9 cellular contexts compared by ENCODE assay signal in the genomic region with DNA sequence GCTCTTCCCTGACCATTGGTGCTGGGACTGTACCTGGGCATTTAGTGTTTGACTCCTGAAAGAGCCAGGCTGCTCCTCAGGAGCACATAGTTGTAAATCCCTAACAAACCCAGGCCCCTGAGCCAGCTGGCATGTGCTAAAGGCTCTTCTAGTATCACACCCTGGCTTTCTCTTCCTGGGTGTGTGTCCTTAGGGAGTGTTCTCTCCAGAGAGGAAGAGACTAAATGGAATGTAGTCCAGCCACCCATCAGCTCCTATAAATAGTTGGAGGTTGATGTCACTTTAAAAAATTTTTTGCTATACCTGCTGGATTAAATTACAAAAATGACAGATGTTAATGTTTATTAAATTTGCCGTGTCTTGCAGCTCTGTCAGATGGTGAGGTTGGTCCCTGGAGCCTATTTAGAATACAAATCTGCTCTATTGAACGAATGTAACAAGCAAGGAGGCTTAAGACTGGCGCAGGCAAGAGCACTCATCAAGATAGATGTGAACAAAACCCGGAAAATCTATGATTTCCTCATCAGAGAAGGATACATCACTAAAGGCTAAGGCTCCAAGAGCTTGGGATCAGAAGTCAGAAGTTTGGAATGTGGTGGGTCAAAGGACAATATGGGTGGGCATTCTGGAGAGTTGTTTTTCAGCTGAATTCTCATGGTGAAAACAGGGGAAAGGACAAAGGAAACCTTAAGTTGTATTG. TPM values are rescaled to one million over a fixed set of nuclear protein-coding genes. Genes with fewer than 3 reads are reported as not detected.
DNase-seq lines count a peak whose midpoint lies in the region; ATAC-seq and TF ChIP-seq lines count a peak whose summit lies in the region.
"Had no signal": no experiment of that assay in that cellular context is flagged by ENCODE, and none has a peak within 500 bp of the region (broad histone marks: within the 10 kb centered on the region; RNA-seq: fewer than 3 reads in every experiment).

No MANE protein-coding gene starts in this region.

- H3K27me3 ChIP-seq in PC-3 (ENCODE audit: low read length) (no peaks in the 10 kb centered on the region), osteoblast (ENCODE audit: insufficient read depth, low read length) (no peaks in the 10 kb centered on the region)

- H4K20me1 ChIP-seq in PC-3 (ENCODE audit: low read length) (no peaks in the 10 kb centered on the region), osteoblast (ENCODE audit: insufficient read depth, low read length) (no peaks in the 10 kb centered on the region)

- peak overlapping the region; percentile 45 for H3K9ac ChIP-seq in PC-3 (ENCODE audit: low read length)

- intact Hi-C loops in PC-3 (cut with micrococcal nuclease) (no loop called here), head of caudate nucleus (cut with DNase I) (no loop called here)

- no peaks in the 10 kb centered on the region for H3F3A ChIP-seq in PC-3 (ENCODE audit: low read length, unreplicated experiment)

- H3K27me3 Mint-ChIP-seq in WTC11 (ENCODE audit: low read depth), result no peaks in the 10 kb centered on the region
- H3K27me3 Mint-ChIP-seq: dendritic cell treated with granulocyte-macrophage colony-stimulating factor and Interleukin-4, amounts not matched to agents 40 ng/mL and 50 ng/mL, for 4 days had no signal

- DNase-seq in EH (ENCODE audit: low read depth), result peak; percentile 85
- peak; percentile 90 for DNase-seq in PC-3
- peak; percentile 57 for DNase-seq in fibroblast of gingiva (ENCODE audit: low read depth)
- DNase-seq in osteoblast (ENCODE audit: insufficient read length, low spot score, missing footprints), result peak; percentile 79
- DNase-seq in WTC11 (ENCODE audit: low spot score), result no peak
- no peak for DNase-seq in stimulated activated naive CD4-positive, alpha-beta T cell (lab: John Stamatoyannopoulos, UW)
- no peak for DNase-seq in head of caudate nucleus

- H3K9me3 ChIP-seq in PC-3 (ENCODE audit: low read length) (no peaks in the 10 kb centered on the region), osteoblast (ENCODE audit: low read depth, low read length) (no peaks in the 10 kb centered on the region)

- POLR2A ChIA-PET in PC-3 (lab: Charles Lee; ENCODE audit: unreplicated experiment) (interaction anchor here (0.6 to 0.7 kb wide), 4 partner anchors 12 to 103 kb away, joined by 3 to 8 read pairs (median 3); partner anchors contain the start of gene DUSP14), WTC11 (lab: Charles Lee) (no interaction called here)

- peak overlapping the region; percentile 69 for H3K4me2 ChIP-seq in PC-3 (ENCODE audit: low read length)
- H3K4me2 ChIP-seq in osteoblast (ENCODE audit: insufficient read depth, low read length), result peak overlapping the region; percentile 21

- H3K4me1 Mint-ChIP-seq in WTC11, result peaks cover 9% of the 10 kb centered on the region

- H3K36me3 ChIP-seq in PC-3 (ENCODE audit: low read depth, low read length) (peaks cover 19% of the 10 kb centered on the region; the same call in 1 of the 2 replicates), osteoblast (ENCODE audit: insufficient read depth, low read length) (peaks cover 33% of the 10 kb centered on the region)

- peak overlapping the region; percentile 91 for H3K27ac ChIP-seq in PC-3 (ENCODE audit: low read length)
- H3K27ac ChIP-seq in osteoblast (ENCODE audit: low read depth, low read length), result peak overlapping the region; percentile 84

- no peak overlapping the region for H3K4me3 Mint-ChIP-seq in WTC11
- H3K4me3 Mint-ChIP-seq: dendritic cell treated with granulocyte-macrophage colony-stimulating factor and Interleukin-4, amounts not matched to agents 40 ng/mL and 50 ng/mL, for 4 days had no signal

- CTCF ChIA-PET in PC-3 (lab: Charles Lee) (interaction anchor here (0.9 kb wide), 1 partner anchor 94 kb away, joined by 4 read pairs; no protein-coding TSS in a partner anchor), WTC11 (lab: Charles Lee) (no interaction called here)

- H3K9me2 ChIP-seq in PC-3 (replicated peaks; ENCODE audit: low read length), result no peaks in the 10 kb centered on the region

- H3K4me3 ChIP-seq in PC-3 (ENCODE audit: low read length), result peak overlapping the region; percentile 22; the same call in 1 of the 2 replicates
- H3K4me3 ChIP-seq in osteoblast (ENCODE audit: insufficient read depth, low read length), result no peak overlapping the region

- no peak overlapping the region for H2AFZ ChIP-seq in PC-3 (ENCODE audit: low read length)
- no peak overlapping the region for H2AFZ ChIP-seq in osteoblast (ENCODE audit: low read length)

- H3K79me2 ChIP-seq in PC-3 (ENCODE audit: low read length) (no peaks in the 10 kb centered on the region), osteoblast (ENCODE audit: insufficient read depth, low read length) (no peaks in the 10 kb centered on the region)

- no peaks in the 10 kb centered on the region for H3K9me3 Mint-ChIP-seq in WTC11
- H3K9me3 Mint-ChIP-seq: dendritic cell treated with granulocyte-macrophage colony-stimulating factor and Interleukin-4, amounts not matched to agents 40 ng/mL and 50 ng/mL, for 4 days had no signal

- no TSS peak for BruUV-seq in PC-3 (replicated peaks; lab: Mats Ljungman, UMichigan)

- TF ChIP-seq CTCF in PC-3 (conservative IDR thresholded peaks at IDR 0.05; ENCODE audit: low read depth, low read length) (no peak), osteoblast (IDR thresholded peaks at IDR 0.05; ENCODE audit: extremely low read depth, low read depth, low read length) (no peak), WTC11 (IDR thresholded peaks at IDR 0.05) (no peak)

- H3K4me1 ChIP-seq in PC-3 (ENCODE audit: insufficient read depth, low read length) (peaks cover 22% of the 10 kb centered on the region), osteoblast (ENCODE audit: insufficient read depth, low read length) (peaks cover 30% of the 10 kb centered on the region)

- no peak overlapping the region for H3K27ac Mint-ChIP-seq in WTC11
- H3K27ac Mint-ChIP-seq: dendritic cell treated with granulocyte-macrophage colony-stimulating factor and Interleukin-4, amounts not matched to agents 40 ng/mL and 50 ng/mL, for 4 days had no signal

- ATAC-seq in PC-3 (peak; percentile 99), HG03432 (IDR thresholded peaks at IDR 0.05; ENCODE audit: unreplicated experiment) (no peak), WTC11 (no peak)

- H3K36me3 Mint-ChIP-seq in WTC11, result peaks cover 40% of the 10 kb centered on the region

TF ChIP-seq in WTC11, 78 proteins besides CTCF, POLR2A, EP300 and RAD21:
- TF ChIP-seq ZNF138 (CRISPR knock-in tag; conservative IDR thresholded peaks at IDR 0.05), result no peak
- TF ChIP-seq SOX15 (CRISPR knock-in tag; IDR thresholded peaks at IDR 0.05), result no peak
- TF ChIP-seq TEAD4 (CRISPR knock-in tag; IDR thresholded peaks at IDR 0.05), result no peak
- no peak for TF ChIP-seq IRF2 (CRISPR knock-in tag; IDR thresholded peaks at IDR 0.05; ENCODE audit: borderline replicate concordance, low read depth)
- no peak for TF ChIP-seq ZNF423 (CRISPR knock-in tag; IDR thresholded peaks at IDR 0.05)
- no peak for TF ChIP-seq KAT7 (CRISPR knock-in tag; IDR thresholded peaks at IDR 0.05; ENCODE audit: borderline replicate concordance)
- no peak for TF ChIP-seq CDX4 (CRISPR knock-in tag; IDR thresholded peaks at IDR 0.05; ENCODE audit: borderline replicate concordance)
- no peak for TF ChIP-seq GABPB1 (CRISPR knock-in tag; IDR thresholded peaks at IDR 0.05)
- TF ChIP-seq, protein P1, sequence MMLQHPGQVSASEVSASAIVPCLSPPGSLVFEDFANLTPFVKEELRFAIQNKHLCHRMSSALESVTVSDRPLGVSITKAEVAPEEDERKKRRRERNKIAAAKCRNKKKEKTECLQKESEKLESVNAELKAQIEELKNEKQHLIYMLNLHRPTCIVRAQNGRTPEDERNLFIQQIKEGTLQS (CRISPR knock-in tag; conservative IDR thresholded peaks at IDR 0.05), result no peak
- no peak for TF ChIP-seq ZNF281 (CRISPR knock-in tag; IDR thresholded peaks at IDR 0.05)
- TF ChIP-seq ZNF121 (CRISPR knock-in tag; IDR thresholded peaks at IDR 0.05), result no peak
- no peak for TF ChIP-seq ZNF671 (CRISPR knock-in tag; IDR thresholded peaks at IDR 0.05)
- TF ChIP-seq, protein P2, sequence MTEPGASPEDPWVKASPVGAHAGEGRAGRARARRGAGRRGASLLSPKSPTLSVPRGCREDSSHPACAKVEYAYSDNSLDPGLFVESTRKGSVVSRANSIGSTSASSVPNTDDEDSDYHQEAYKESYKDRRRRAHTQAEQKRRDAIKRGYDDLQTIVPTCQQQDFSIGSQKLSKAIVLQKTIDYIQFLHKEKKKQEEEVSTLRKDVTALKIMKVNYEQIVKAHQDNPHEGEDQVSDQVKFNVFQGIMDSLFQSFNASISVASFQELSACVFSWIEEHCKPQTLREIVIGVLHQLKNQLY (CRISPR knock-in tag; IDR thresholded peaks at IDR 0.05), result no peak

RNA-seq across cellular contexts. Expression of gene DUSP14, which starts 13.1 kb away (rescaled TPM):
- total RNA-seq in PC-3 (2014; rRNA removed) (49.4 and 56.2 TPM in 2 replicates), osteoblast (79.3 and 97.7 TPM in 2 replicates), WTC11 (2021) (18.2 to 22.4 TPM (median 18.9 TPM) in 3 replicates)

Comparison
In these comparisons a context has a peak if more than half of its experiments do, and no peak if none do; other contexts are left out.
1. DNase-seq: peak in EH (single experiment), PC-3 (single experiment), fibroblast of gingiva (single experiment) and osteoblast (single experiment); none in WTC11 (single experiment), stimulated activated naive CD4-positive, alpha-beta T cell (0 of 6) and head of caudate nucleus (0 of 42).